ENCODE assay signal across 8 cellular contexts in the genomic region with DNA sequence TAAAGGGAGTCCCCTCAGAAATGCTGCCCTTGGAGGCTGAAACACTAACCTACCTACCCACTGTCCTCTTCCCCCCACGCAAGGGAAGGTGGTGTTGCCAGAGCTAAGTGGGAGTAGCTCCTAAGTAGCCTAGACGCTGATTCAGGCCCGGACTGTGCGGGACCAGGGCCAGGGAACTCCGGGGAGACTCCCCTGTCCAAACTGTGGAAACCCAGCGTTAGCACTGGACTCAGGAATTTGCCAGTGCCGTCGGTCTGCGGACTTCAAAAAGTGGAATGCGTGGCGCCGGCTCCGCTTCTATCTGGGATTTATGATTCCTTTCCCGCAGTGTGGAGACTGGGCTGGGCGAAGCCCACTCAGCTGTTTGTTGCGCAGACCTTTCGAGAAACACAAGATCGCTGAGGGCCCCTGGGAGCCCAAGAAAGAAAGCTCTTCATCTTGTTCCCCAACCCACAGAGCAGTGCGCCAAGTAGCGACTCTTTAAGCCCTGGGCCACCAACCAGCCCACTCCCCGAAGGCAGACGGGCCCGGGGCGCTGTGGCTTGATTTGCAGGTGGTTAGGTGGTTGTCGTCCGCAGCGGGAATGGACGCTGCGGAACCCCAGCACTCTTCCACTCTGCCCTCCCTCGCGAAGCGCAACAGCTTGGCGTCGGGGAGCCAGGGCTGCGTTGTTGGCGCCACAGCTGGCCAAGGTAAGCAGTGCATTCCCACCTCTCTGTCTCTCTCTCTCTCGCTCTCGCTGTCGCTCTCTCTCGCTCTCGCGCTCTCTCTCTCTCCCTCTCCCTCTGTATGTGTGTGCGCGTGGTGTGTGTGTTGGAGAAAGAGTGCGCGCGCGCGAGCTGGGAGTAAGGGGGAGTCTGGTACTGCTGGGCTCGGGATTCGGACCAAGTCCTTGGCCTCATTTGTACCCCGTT. TPM values are rescaled to one million over a fixed set of nuclear protein-coding genes. Genes with fewer than 3 reads are reported as not detected.
DNase-seq lines count a peak whose midpoint lies in the region; ATAC-seq and TF ChIP-seq lines count a peak whose summit lies in the region.

No MANE protein-coding gene starts in this region.

- H3K9me3 ChIP-seq in SK-N-SH (no peaks in the 10 kb centered on the region), adipocyte (ENCODE audit: control insufficient read depth, low read length) (no peaks in the 10 kb centered on the region), sigmoid colon (no peaks in the 10 kb centered on the region)

- peak; percentile 95 for ATAC-seq in GM19452 (IDR thresholded peaks at IDR 0.05; ENCODE audit: unreplicated experiment)
- peak; percentile 91 for ATAC-seq in HG03565 (IDR thresholded peaks at IDR 0.05; ENCODE audit: unreplicated experiment)

- peaks cover 54% of the 10 kb centered on the region for H3K4me1 Mint-ChIP-seq in CD14-positive monocyte

- peaks cover 0 to 26% (median 11%) of the 10 kb centered on the region in 7 donors for H3K9me3 Mint-ChIP-seq in CD14-positive monocyte

- H3K27ac ChIP-seq in SK-N-SH (ENCODE audit: low read depth in 2 of 2, low read length in 1 of 2) (no peak overlapping the region), sigmoid colon (no peak overlapping the region)

- H3K4me1 ChIP-seq in SK-N-SH (ENCODE audit: control insufficient read depth in 1 of 2, insufficient read depth in 2 of 2, low read depth in 1 of 2, low read length in 1 of 2) (peaks cover 0 to 8% of the 10 kb centered on the region in 2 experiments; a peak in 1 of 4 replicates), adipocyte (ENCODE audit: control insufficient read depth, insufficient read depth, low read length) (peaks cover 11% of the 10 kb centered on the region), sigmoid colon (peaks cover 0 to 24% (median 18%) of the 10 kb centered on the region in 4 donors)

- intact Hi-C loops in CD14-positive monocyte (cut with micrococcal nuclease) (loop anchor here (5.0 to 10.0 kb wide), 2 partner anchors 57 to 156 kb away; partner anchors contain the start of genes LAMP2 (in 1 of the 2) and ZBTB33 (in 1 of the 2)), sigmoid colon (cut with DNase I) (loop anchor here (5.0 kb wide), 1 partner anchor 57 kb away; the partner anchor contains the start of gene ZBTB33)

- H4K20me1 ChIP-seq in SK-N-SH (ENCODE audit: insufficient read depth), result no peaks in the 10 kb centered on the region

- H3K79me2 ChIP-seq in SK-N-SH (ENCODE audit: insufficient read depth), result no peaks in the 10 kb centered on the region

- peak overlapping the region; percentile 88 to 100 for H3K4me3 Mint-ChIP-seq in CD14-positive monocyte

- 23% methylated on average over 22 of the region's 52 CpGs for WGBS in SK-N-SH (ENCODE audit: low lambda C conversion rate)
- 3 to 4% methylated on average over 52 of the region's 52 CpGs for WGBS in sigmoid colon, 2 donors

- H3K9me2 ChIP-seq in SK-N-SH, result no peaks in the 10 kb centered on the region

- peak overlapping the region in 4 of 7 donors; percentile 0 to 72 (median 20) for H3K27ac Mint-ChIP-seq in CD14-positive monocyte

- H3K36me3 ChIP-seq in SK-N-SH (replicated peaks in 1 of 2; ENCODE audit: control insufficient read depth in 1 of 2, insufficient read depth in 2 of 2, low read length in 1 of 2), result no peaks in the 10 kb centered on the region
- no peaks in the 10 kb centered on the region for H3K36me3 ChIP-seq in adipocyte (ENCODE audit: control insufficient read depth, insufficient read depth, low read length, severe bottlenecking)
- no peaks in the 10 kb centered on the region for H3K36me3 ChIP-seq in sigmoid colon

- POLR2A ChIA-PET in SK-N-SH (lab: Yijun Ruan, JAX), result interaction anchor here (1.5 kb wide), 1 partner anchor 159 kb away, joined by 3 read pairs; the partner anchor contains the start of gene LAMP2

- DNase-seq in CD14-positive monocyte (ENCODE audit: low spot score) (peak; percentile 64), SK-N-SH (peak; percentile 54), adipocyte (ENCODE audit: low read depth) (no peak), hypothalamus (lab: John Stamatoyannopoulos, UW) (peak in 45 of 51 donors; percentile 0 to 60 (median 24)), sigmoid colon (peak; percentile 79), inferior parietal cortex (ENCODE audit: extremely low spot score) (no peak)

- H3K4me3 ChIP-seq in SK-N-SH (ENCODE audit: low read depth in 2 of 2, low read length in 1 of 2) (peak overlapping the region in 1 of 2 experiments; percentile 7; a peak in 1 of 4 replicates), adipocyte (ENCODE audit: low read length) (peak overlapping the region; percentile 68), sigmoid colon (peak overlapping the region in 3 of 4 donors; percentile 36 to 46 (median 42))

- TF ChIP-seq RAD21 in SK-N-SH (IDR thresholded peaks at IDR 0.05; ENCODE audit: low read length), result 0 out of 2 replicates have a peak, but pooled peaks have one; percentile 7

- H3K9ac ChIP-seq in SK-N-SH (no peak overlapping the region), adipocyte (ENCODE audit: low read length) (no peak overlapping the region)

- TF ChIP-seq CTCF in CD14-positive monocyte (IDR thresholded peaks at IDR 0.05) (peak; percentile 26), SK-N-SH (IDR thresholded peaks at IDR 0.05) (peak; percentile 22; the same call in 1 of the 2 replicates), sigmoid colon (IDR thresholded peaks at IDR 0.05) (peak in 2 of 4 experiments; percentile 6 to 15)

- no peaks in the 10 kb centered on the region for H3F3A ChIP-seq in SK-N-SH (replicated peaks; ENCODE audit: insufficient read depth)

- CTCF ChIA-PET in SK-N-SH (lab: Yijun Ruan, JAX), result interaction anchor here (0.7 to 1.7 kb wide), 9 partner anchors 9 to 141 kb away, joined by 3 to 6 read pairs (median 4); partner anchors contain the start of gene ZBTB33

- TF ChIP-seq POLR2A in sigmoid colon (IDR thresholded peaks at IDR 0.05), result no peak

- H3K36me3 Mint-ChIP-seq in CD14-positive monocyte, result peaks cover 0 to 6% of the 10 kb centered on the region in 2 donors

- no peak for TF ChIP-seq EP300 in SK-N-SH (IDR thresholded peaks at IDR 0.05; ENCODE audit: borderline replicate concordance in 1 of 2, low read depth in 1 of 2, low read length in 1 of 2)
- TF ChIP-seq EP300 in sigmoid colon (IDR thresholded peaks at IDR 0.05), result no peak

- 0 out of 2 replicates have a peak overlapping the region, but pooled peaks have one; percentile 57 for H3K4me2 ChIP-seq in SK-N-SH

- H3K27me3 ChIP-seq in SK-N-SH (ENCODE audit: insufficient read depth) (peaks cover 78% of the 10 kb centered on the region), adipocyte (replicated peaks; ENCODE audit: control insufficient read depth, insufficient read depth, low read length) (peaks cover 53% of the 10 kb centered on the region), sigmoid colon (peaks cover 5 to 25% (median 8%) of the 10 kb centered on the region in 3 donors)

- H3K27me3 Mint-ChIP-seq in CD14-positive monocyte (ENCODE audit: low read depth in 3 of 3), result peaks cover 39 to 56% (median 55%) of the 10 kb centered on the region in 3 donors

- no peak overlapping the region for H2AFZ ChIP-seq in SK-N-SH (ENCODE audit: low read depth)

TF ChIP-seq in SK-N-SH, 30 proteins besides CTCF, POLR2A, EP300 and RAD21:
- TF ChIP-seq FOSL2 (IDR thresholded peaks at IDR 0.05; ENCODE audit: borderline replicate concordance, low read depth), result no peak
- TF ChIP-seq RFX5 (IDR thresholded peaks at IDR 0.05; ENCODE audit: low read length), result no peak
- peak; percentile 51 for TF ChIP-seq CHD2 (IDR thresholded peaks at IDR 0.05; ENCODE audit: low read length, partially characterized antibody)
- TF ChIP-seq JUND (IDR thresholded peaks at IDR 0.05), result no peak
- no peak for TF ChIP-seq SIN3A (IDR thresholded peaks at IDR 0.05; ENCODE audit: borderline replicate concordance, low read depth, low read length)
- TF ChIP-seq MXI1 (IDR thresholded peaks at IDR 0.05; ENCODE audit: low read depth, low read length), result no peak
- no peak for TF ChIP-seq NFIC (IDR thresholded peaks at IDR 0.05; ENCODE audit: borderline replicate concordance)

RNA-seq across cellular contexts. Expression of gene TMEM255A, which starts 2.0 kb away (rescaled TPM):
- 1 to 10 TPM in 1 of 2 donors, under 1 TPM in 1; 0.10 to 1.2 TPM for polyA plus RNA-seq in CD14-positive monocyte
- polyA plus RNA-seq in SK-N-SH (2012; rRNA removed), result 0.03 and 0.08 TPM in 2 replicates
- polyA plus RNA-seq in SK-N-SH (2012; cell fraction: cytosol; rRNA removed), result 0.03 and 0.05 TPM in 2 replicates
- 0.02 TPM in 1 of 2 replicates, not detected in the other for polyA plus RNA-seq in SK-N-SH (2012; cell fraction: nucleus; rRNA removed)
- total RNA-seq in sigmoid colon, result 1 to 10 TPM; 1.5 to 5.9 (median 4.3) TPM
- 1 to 10 TPM in 2 of 3 donors, under 1 TPM in 1; 0.69 to 4.2 (median 1.8) TPM for polyA plus RNA-seq in sigmoid colon

RNA-seq across cellular contexts. Expression of gene ATP1B4, which starts 52.7 kb away (rescaled TPM):
- polyA plus RNA-seq in CD14-positive monocyte (not detected), SK-N-SH (2012; rRNA removed) (not detected in 2 replicates), sigmoid colon (not detected)
- polyA plus RNA-seq in SK-N-SH (2012; cell fraction: cytosol; rRNA removed), result not detected in 2 replicates
- polyA plus RNA-seq in SK-N-SH (2012; cell fraction: nucleus; rRNA removed), result not detected in 2 replicates
- total RNA-seq in sigmoid colon, result not detected

RNA-seq across cellular contexts. Expression of gene ZBTB33, which starts 58.6 kb away (rescaled TPM):
- polyA plus RNA-seq in CD14-positive monocyte (10 to 100 TPM in 1 of 2 donors, 1 to 10 TPM in 1; 8.6 to 10.6 TPM), SK-N-SH (2012; rRNA removed) (1.2 and 1.5 TPM in 2 replicates), sigmoid colon (1 to 10 TPM; 4.2 to 5.8 (median 5.8) TPM)
- polyA plus RNA-seq in SK-N-SH (2012; cell fraction: cytosol; rRNA removed), result 2.0 and 2.7 TPM in 2 replicates
- polyA plus RNA-seq in SK-N-SH (2012; cell fraction: nucleus; rRNA removed), result 0.53 and 1.1 TPM in 2 replicates
- total RNA-seq in sigmoid colon, result 10 to 100 TPM in 2 of 4 donors, 1 to 10 TPM in 2; 5.8 to 13.2 (median 9.8) TPM

Comparison
In these comparisons a context has a peak if more than half of its experiments do, and no peak if none do; other contexts are left out.
1. DNase-seq: peak in CD14-positive monocyte (single experiment), SK-N-SH (single experiment), hypothalamus (45 of 51) and sigmoid colon (single experiment); none in adipocyte (single experiment) and inferior parietal cortex (single experiment).